22 cellular contexts compared by ENCODE assay signal in the genomic region with DNA sequence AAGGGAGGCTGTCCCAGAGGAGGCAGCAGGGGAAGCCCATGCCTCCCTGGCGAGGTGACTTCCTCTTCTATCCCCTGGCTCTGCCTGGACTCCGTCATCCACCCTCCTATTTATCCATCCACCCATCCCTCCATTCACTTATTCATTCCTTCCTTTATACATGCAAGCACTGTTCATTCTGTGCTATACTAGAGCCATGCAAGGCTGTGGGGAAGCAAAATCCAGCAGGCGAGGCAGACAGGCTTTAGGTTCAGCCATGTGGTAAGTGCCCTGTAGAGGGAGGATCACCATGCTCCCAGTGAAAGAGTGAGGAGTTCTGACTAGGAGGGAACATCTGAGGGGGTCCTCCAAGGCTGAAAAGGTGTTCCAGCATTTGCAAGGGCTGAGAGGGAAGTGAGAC. TPM values are rescaled to one million over a fixed set of nuclear protein-coding genes. Genes with fewer than 3 reads are reported as not detected.
"Had no signal": no experiment of that assay in that cellular context is flagged by ENCODE, and none has a peak within 500 bp of the region (broad histone marks: within the 10 kb centered on the region; RNA-seq: fewer than 3 reads in every experiment).

No MANE protein-coding gene starts in this region.

- H3K36me3 ChIP-seq: gastrocnemius medialis, neutrophil, ovary, spleen, tibial artery had no signal

- H3K4me1 ChIP-seq: gastrocnemius medialis, psoas muscle, spleen, testis, tibial artery had no signal

- H3K9me3 ChIP-seq: gastrocnemius medialis, neutrophil, ovary, psoas muscle, spleen, testis, tibial artery had no signal

- H3K4me3 ChIP-seq: dorsolateral prefrontal cortex, gastrocnemius medialis, lung, ovary, psoas muscle, skin epidermis, spleen, testis, tibial artery had no signal

- DNase-seq: dorsolateral prefrontal cortex; effector CD4-positive, alpha-beta T cell; foreskin fibroblast; gastrocnemius medialis; head of caudate nucleus; natural killer cell; ovary; posterior cingulate gyrus; psoas muscle; spleen; stimulated activated CD4-positive, alpha-beta T cell treated with anti-CD3 and anti-CD28 coated beads, Interleukin-4, amount 100 ng/mL, for 4 hours; stimulated activated naive CD8-positive, alpha-beta T cell treated with anti-CD3 and anti-CD28 coated beads, Interleukin-15, Interleukin-2, amounts not matched to agents 100 U/mL and 50 U/mL, for 24 hours; substantia nigra; testis; tibial artery had no signal

- H3K27ac ChIP-seq: dorsolateral prefrontal cortex, gastrocnemius medialis, neutrophil, ovary, psoas muscle, skin epidermis, spleen, testis, tibial artery had no signal

- ATAC-seq: gastrocnemius medialis; natural killer cell; psoas muscle; right cardiac atrium; stimulated activated memory B cell treated with anti-CD40 and anti-IgM and Interleukin-4, amounts not matched to agents 10 μg/mL and 1 μg/mL and 100 μg/mL, for 72 hours; stimulated activated naive CD8-positive, alpha-beta T cell treated with anti-CD3 and anti-CD28 coated beads, Interleukin-15, Interleukin-2, amounts not matched to agents 100 U/mL and 50 U/mL, for 24 hours had no signal

- H3K27me3 ChIP-seq: dorsolateral prefrontal cortex, gastrocnemius medialis, neutrophil, ovary, spleen, testis had no signal

RNA-seq across cellular contexts. Expression of gene NAALADL1, which starts 1.2 kb away (rescaled TPM):
- polyA plus RNA-seq: neural cell had no signal

RNA-seq across cellular contexts. Expression of gene CDCA5, which starts 24.3 kb away (rescaled TPM):
- total RNA-seq: mononuclear cell had no signal
